1 cellular context compared by ENCODE assay signal in genomic region chr17:8152981-8153549, GRCh38.
TF ChIP-seq lines count a peak whose summit lies in the region.

No MANE protein-coding gene starts in this region.

TF ChIP-seq in GM23338, 12 proteins besides CTCF, POLR2A, EP300 and RAD21 (continued from another document):
- TF ChIP-seq, protein P1, sequence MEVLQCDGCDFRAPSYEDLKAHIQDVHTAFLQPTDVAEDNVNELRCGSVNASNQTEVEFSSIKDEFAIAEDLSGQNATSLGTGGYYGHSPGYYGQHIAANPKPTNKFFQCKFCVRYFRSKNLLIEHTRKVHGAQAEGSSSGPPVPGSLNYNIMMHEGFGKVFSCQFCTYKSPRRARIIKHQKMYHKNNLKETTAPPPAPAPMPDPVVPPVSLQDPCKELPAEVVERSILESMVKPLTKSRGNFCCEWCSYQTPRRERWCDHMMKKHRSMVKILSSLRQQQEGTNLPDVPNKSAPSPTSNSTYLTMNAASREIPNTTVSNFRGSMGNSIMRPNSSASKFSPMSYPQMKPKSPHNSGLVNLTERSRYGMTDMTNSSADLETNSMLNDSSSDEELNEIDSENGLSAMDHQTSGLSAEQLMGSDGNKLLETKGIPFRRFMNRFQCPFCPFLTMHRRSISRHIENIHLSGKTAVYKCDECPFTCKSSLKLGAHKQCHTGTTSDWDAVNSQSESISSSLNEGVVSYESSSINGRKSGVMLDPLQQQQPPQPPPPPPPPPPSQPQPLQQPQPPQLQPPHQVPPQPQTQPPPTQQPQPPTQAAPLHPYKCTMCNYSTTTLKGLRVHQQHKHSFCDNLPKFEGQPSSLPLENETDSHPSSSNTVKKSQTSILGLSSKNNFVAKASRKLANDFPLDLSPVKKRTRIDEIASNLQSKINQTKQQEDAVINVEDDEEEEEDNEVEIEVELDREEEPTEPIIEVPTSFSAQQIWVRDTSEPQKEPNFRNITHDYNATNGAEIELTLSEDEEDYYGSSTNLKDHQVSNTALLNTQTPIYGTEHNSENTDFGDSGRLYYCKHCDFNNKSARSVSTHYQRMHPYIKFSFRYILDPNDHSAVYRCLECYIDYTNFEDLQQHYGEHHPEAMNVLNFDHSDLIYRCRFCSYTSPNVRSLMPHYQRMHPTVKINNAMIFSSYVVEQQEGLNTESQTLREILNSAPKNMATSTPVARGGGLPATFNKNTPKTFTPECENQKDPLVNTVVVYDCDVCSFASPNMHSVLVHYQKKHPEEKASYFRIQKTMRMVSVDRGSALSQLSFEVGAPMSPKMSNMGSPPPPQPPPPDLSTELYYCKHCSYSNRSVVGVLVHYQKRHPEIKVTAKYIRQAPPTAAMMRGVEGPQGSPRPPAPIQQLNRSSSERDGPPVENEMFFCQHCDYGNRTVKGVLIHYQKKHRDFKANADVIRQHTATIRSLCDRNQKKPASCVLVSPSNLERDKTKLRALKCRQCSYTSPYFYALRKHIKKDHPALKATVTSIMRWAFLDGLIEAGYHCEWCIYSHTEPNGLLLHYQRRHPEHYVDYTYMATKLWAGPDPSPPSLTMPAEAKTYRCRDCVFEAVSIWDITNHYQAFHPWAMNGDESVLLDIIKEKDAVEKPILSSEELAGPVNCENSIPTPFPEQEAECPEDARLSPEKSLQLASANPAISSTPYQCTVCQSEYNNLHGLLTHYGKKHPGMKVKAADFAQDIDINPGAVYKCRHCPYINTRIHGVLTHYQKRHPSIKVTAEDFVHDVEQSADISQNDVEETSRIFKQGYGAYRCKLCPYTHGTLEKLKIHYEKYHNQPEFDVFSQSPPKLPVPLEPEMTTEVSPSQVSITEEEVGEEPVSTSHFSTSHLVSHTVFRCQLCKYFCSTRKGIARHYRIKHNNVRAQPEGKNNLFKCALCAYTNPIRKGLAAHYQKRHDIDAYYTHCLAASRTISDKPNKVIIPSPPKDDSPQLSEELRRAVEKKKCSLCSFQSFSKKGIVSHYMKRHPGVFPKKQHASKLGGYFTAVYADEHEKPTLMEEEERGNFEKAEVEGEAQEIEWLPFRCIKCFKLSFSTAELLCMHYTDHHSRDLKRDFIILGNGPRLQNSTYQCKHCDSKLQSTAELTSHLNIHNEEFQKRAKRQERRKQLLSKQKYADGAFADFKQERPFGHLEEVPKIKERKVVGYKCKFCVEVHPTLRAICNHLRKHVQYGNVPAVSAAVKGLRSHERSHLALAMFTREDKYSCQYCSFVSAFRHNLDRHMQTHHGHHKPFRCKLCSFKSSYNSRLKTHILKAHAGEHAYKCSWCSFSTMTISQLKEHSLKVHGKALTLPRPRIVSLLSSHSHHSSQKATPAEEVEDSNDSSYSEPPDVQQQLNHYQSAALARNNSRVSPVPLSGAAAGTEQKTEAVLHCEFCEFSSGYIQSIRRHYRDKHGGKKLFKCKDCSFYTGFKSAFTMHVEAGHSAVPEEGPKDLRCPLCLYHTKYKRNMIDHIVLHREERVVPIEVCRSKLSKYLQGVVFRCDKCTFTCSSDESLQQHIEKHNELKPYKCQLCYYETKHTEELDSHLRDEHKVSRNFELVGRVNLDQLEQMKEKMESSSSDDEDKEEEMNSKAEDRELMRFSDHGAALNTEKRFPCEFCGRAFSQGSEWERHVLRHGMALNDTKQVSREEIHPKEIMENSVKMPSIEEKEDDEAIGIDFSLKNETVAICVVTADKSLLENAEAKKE (CRISPR knock-in tag; IDR thresholded peaks at IDR 0.05): no peak
- TF ChIP-seq STAT1 (IDR thresholded peaks at IDR 0.05; ENCODE audit: unreplicated experiment) (no peak), ZNF331 (CRISPR knock-in tag; IDR thresholded peaks at IDR 0.05; ENCODE audit: low read depth) (no peak), POLR2AphosphoS5 (IDR thresholded peaks at IDR 0.05; ENCODE audit: low read depth) (no peak), JUNB (IDR thresholded peaks at IDR 0.05; ENCODE audit: unreplicated experiment) (no peak), ETS1 (IDR thresholded peaks at IDR 0.05) (no peak)
- TF ChIP-seq, protein P2, sequence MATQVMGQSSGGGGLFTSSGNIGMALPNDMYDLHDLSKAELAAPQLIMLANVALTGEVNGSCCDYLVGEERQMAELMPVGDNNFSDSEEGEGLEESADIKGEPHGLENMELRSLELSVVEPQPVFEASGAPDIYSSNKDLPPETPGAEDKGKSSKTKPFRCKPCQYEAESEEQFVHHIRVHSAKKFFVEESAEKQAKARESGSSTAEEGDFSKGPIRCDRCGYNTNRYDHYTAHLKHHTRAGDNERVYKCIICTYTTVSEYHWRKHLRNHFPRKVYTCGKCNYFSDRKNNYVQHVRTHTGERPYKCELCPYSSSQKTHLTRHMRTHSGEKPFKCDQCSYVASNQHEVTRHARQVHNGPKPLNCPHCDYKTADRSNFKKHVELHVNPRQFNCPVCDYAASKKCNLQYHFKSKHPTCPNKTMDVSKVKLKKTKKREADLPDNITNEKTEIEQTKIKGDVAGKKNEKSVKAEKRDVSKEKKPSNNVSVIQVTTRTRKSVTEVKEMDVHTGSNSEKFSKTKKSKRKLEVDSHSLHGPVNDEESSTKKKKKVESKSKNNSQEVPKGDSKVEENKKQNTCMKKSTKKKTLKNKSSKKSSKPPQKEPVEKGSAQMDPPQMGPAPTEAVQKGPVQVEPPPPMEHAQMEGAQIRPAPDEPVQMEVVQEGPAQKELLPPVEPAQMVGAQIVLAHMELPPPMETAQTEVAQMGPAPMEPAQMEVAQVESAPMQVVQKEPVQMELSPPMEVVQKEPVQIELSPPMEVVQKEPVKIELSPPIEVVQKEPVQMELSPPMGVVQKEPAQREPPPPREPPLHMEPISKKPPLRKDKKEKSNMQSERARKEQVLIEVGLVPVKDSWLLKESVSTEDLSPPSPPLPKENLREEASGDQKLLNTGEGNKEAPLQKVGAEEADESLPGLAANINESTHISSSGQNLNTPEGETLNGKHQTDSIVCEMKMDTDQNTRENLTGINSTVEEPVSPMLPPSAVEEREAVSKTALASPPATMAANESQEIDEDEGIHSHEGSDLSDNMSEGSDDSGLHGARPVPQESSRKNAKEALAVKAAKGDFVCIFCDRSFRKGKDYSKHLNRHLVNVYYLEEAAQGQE (IDR thresholded peaks at IDR 0.05; ENCODE audit: unreplicated experiment): no peak
